Comparison of ENCODE assay signal across 15 cellular contexts in genomic region chr3:45273681-45274515, GRCh38. TPM values are rescaled to one million over a fixed set of nuclear protein-coding genes. Genes with fewer than 3 reads are reported as not detected.
DNase-seq lines count a peak whose midpoint lies in the region; ATAC-seq and TF ChIP-seq lines count a peak whose summit lies in the region.
"Had no signal": no experiment of that assay in that cellular context is flagged by ENCODE, and none has a peak within 500 bp of the region (broad histone marks: within the 10 kb centered on the region; RNA-seq: fewer than 3 reads in every experiment).

No MANE protein-coding gene starts in this region.

- peak overlapping the region; percentile 59; the same call in 1 of the 2 replicates for H3K4ac ChIP-seq in IMR-90 (ENCODE audit: low read depth, low read length)
- H3K4ac ChIP-seq in mesendoderm (ENCODE audit: low read depth, low read length) = no peak overlapping the region

- H3K4me1 ChIP-seq in IMR-90 (ENCODE audit: control insufficient read depth, insufficient read depth, low read length) (peaks cover 7% of the 10 kb centered on the region), mesendoderm (ENCODE audit: control insufficient read depth, low read depth, low read length) (peaks cover 6% of the 10 kb centered on the region)

- POLR2A ChIA-PET in IMR-90 (lab: Charles Lee; ENCODE audit: unreplicated experiment) = no interaction called here

- peak overlapping the region; percentile 26 for H2AFZ ChIP-seq in IMR-90 (replicated peaks; ENCODE audit: low read length, poor library complexity)

- peak overlapping the region; percentile 33; the same call in 1 of the 2 replicates for H3K14ac ChIP-seq in IMR-90 (replicated peaks; ENCODE audit: low read depth, low read length)

- DNase-seq in DMS153 (lab: John Stamatoyannopoulos, UW) (peak; percentile 24), DMS153 treated with DMSO at 0.1 percent for 48 hours (lab: John Stamatoyannopoulos, UW; ENCODE audit: unreplicated experiment) (no peak), IMR-90 (peak; percentile 49), amniotic epithelial cell (ENCODE audit: low read depth) (peak; percentile 11), mesendoderm (peak; percentile 73), NCI-H1092 (lab: John Stamatoyannopoulos, UW) (no peak)
- DNase-seq: activated naive CD4-positive, alpha-beta T cell treated with anti-CD3 and anti-CD28 coated beads for 36 hours; NCI-H446; T1000 had no signal

- H4K8ac ChIP-seq in IMR-90 (ENCODE audit: low read depth in 2 of 2, low read length in 2 of 2) = 0 out of 4 replicates have a peak overlapping the region, but pooled peaks of 1 of the 2 experiments have one; percentile 11
- H4K8ac ChIP-seq in mesendoderm (ENCODE audit: low read depth, low read length) = no peak overlapping the region

- WGBS in IMR-90 (ENCODE audit: extremely low coverage in 2 of 2, insufficient read length in 1 of 2), 2 experiments = no CpG with 5 or more reads among the region's 4 CpGs
- no CpG with 5 or more reads among the region's 4 CpGs for whole genome bisulfite sequencing in mesendoderm (ENCODE audit: extremely low coverage, insufficient coverage, low lambda C conversion rate)

- H3K36me3 ChIP-seq in IMR-90 (ENCODE audit: control insufficient read depth, insufficient read depth, low read length) = no peaks in the 10 kb centered on the region
- H3K36me3 ChIP-seq in mesendoderm (ENCODE audit: control insufficient read depth, insufficient read depth, low read length) = no peaks in the 10 kb centered on the region
- H3K36me3 ChIP-seq: thoracic aorta had no signal

- H4K91ac ChIP-seq in IMR-90 (ENCODE audit: insufficient read depth, low read depth, low read length) = no peak overlapping the region; the same call in 1 of the 2 replicates

- H2BK15ac ChIP-seq in IMR-90 (ENCODE audit: low read depth, low read length) (peak overlapping the region; percentile 7; the same call in 1 of the 3 replicates), mesendoderm (replicated peaks; ENCODE audit: low read depth) (no peak overlapping the region)

- H4K5ac ChIP-seq in IMR-90 (ENCODE audit: low read depth, low read length) (no peak overlapping the region), mesendoderm (ENCODE audit: low read length) (no peak overlapping the region)

- H2BK5ac ChIP-seq in IMR-90 (ENCODE audit: low read depth, low read length, poor library complexity, severe bottlenecking) (peak overlapping the region; percentile 60), mesendoderm (ENCODE audit: low read length) (no peak overlapping the region)

- dilution Hi-C loops in IMR-90 (cut with HindIII; ENCODE audit: low sequenced_read_pairs, unreplicated experiment) = no loop called here

- ATAC-seq in IMR-90 (ENCODE audit: low read depth) (peak; percentile 83), GM18867 (IDR thresholded peaks at IDR 0.05; ENCODE audit: unreplicated experiment) (no peak), HG02588 (IDR thresholded peaks at IDR 0.05; ENCODE audit: unreplicated experiment) (no peak)

- peaks cover 6% of the 10 kb centered on the region for H3K9me3 ChIP-seq in IMR-90 (ENCODE audit: control insufficient read depth, insufficient read depth, low read length)

- H3K18ac ChIP-seq in IMR-90 (ENCODE audit: low read depth, low read length) = peak overlapping the region; percentile 55; the same call in 1 of the 2 replicates
- peak overlapping the region; percentile 43 for H3K18ac ChIP-seq in mesendoderm (ENCODE audit: low read length)

- no peak for TF ChIP-seq POLR2A in IMR-90 (IDR thresholded peaks at IDR 0.05; ENCODE audit: low read depth, low read length)

- no peak for TF ChIP-seq CTCF in IMR-90 (conservative IDR thresholded peaks at IDR 0.05; ENCODE audit: low read depth, low read length)

- peaks cover 4% of the 10 kb centered on the region for H3K9me1 ChIP-seq in IMR-90 (ENCODE audit: insufficient read depth, low read length)

- H3K9ac ChIP-seq in IMR-90 (ENCODE audit: low read depth, low read length) (no peak overlapping the region), mesendoderm (ENCODE audit: low read length) (no peak overlapping the region)

- H2AK5ac ChIP-seq in IMR-90 (ENCODE audit: low read depth, low read length) = peak overlapping the region; percentile 65; the same call in 1 of the 2 replicates
- H2AK5ac ChIP-seq in mesendoderm (ENCODE audit: low read length) = peak overlapping the region; percentile 50

- intact Hi-C loops in IMR-90 (cut with micrococcal nuclease) = no loop called here

- TF ChIP-seq RAD21 in IMR-90 (IDR thresholded peaks at IDR 0.05; ENCODE audit: low read length) = no peak

- H2AK9ac ChIP-seq in IMR-90 (replicated peaks; ENCODE audit: low read depth, low read length, poor library complexity) = peak overlapping the region; percentile 51

- no peak overlapping the region; the same call in 1 of the 2 replicates for H2BK20ac ChIP-seq in IMR-90 (ENCODE audit: low read depth, low read length)

- H3K56ac ChIP-seq in IMR-90 (ENCODE audit: extremely low read depth, insufficient read depth, low read length) (no peak overlapping the region), mesendoderm (ENCODE audit: low read length) (no peak overlapping the region)

- H3K27ac ChIP-seq in IMR-90 (ENCODE audit: insufficient read depth, low read length) (no peak overlapping the region; the same call in 1 of the 2 replicates), mesendoderm (ENCODE audit: low read depth, low read length) (no peak overlapping the region)
- H3K27ac ChIP-seq: 22Rv1, thoracic aorta had no signal

- no peak overlapping the region for H3K23ac ChIP-seq in IMR-90 (ENCODE audit: low read depth, low read length)
- H3K23ac ChIP-seq in mesendoderm (ENCODE audit: low read length) = no peak overlapping the region

- H3K79me1 ChIP-seq in IMR-90 (ENCODE audit: low read depth in 1 of 2, low read length in 2 of 2) (no peaks in the 10 kb centered on the region), mesendoderm (ENCODE audit: low read length) (no peaks in the 10 kb centered on the region)

- H3K27me3 ChIP-seq in IMR-90 (ENCODE audit: control insufficient read depth, insufficient read depth, low read length) (no peaks in the 10 kb centered on the region), mesendoderm (ENCODE audit: insufficient read depth, low read length, poor library complexity) (no peaks in the 10 kb centered on the region)

- no peak overlapping the region for H3K4me2 ChIP-seq in IMR-90 (ENCODE audit: low read depth, low read length)
- no peak overlapping the region for H3K4me2 ChIP-seq in mesendoderm (ENCODE audit: low read length)
- H3K4me2 ChIP-seq: smooth muscle cell had no signal

- H3K4me3 ChIP-seq in IMR-90 (ENCODE audit: insufficient read depth, low read depth, low read length) (no peak overlapping the region), mesendoderm (ENCODE audit: low read length) (no peak overlapping the region)
- H3K4me3 ChIP-seq: smooth muscle cell, thoracic aorta had no signal

- in situ Hi-C loops in IMR-90 (cut with MboI; ENCODE audit: low sequenced_read_pairs) = no loop called here

- BruUV-seq in IMR-90 (replicated peaks; lab: Mats Ljungman, UMichigan) = no TSS peak

- CTCF ChIA-PET in IMR-90 (lab: Yijun Ruan, JAX) = interaction anchor here (0.9 to 1.2 kb wide), 2 partner anchors 10 to 15 kb away, joined by 4 read pairs; no protein-coding TSS in a partner anchor

- no peaks in the 10 kb centered on the region for H4K20me1 ChIP-seq in IMR-90 (ENCODE audit: insufficient read depth, low read length)

- H2BK120ac ChIP-seq in IMR-90 (ENCODE audit: low read depth, low read length) = peak overlapping the region; percentile 13
- no peak overlapping the region for H2BK120ac ChIP-seq in mesendoderm (ENCODE audit: low read depth, low read length)

- H3K79me2 ChIP-seq in mesendoderm (ENCODE audit: control insufficient read depth, insufficient read depth, low read length) = no peaks in the 10 kb centered on the region

TF ChIP-seq in IMR-90, 13 proteins besides CTCF, POLR2A, EP300 and RAD21:
- TF ChIP-seq USF2 (IDR thresholded peaks at IDR 0.05; ENCODE audit: low read depth, low read length) = no peak
- TF ChIP-seq NFE2L2 (IDR thresholded peaks at IDR 0.05; ENCODE audit: low read depth, low read length) = peak; percentile 88
- no peak for TF ChIP-seq SMC3 (IDR thresholded peaks at IDR 0.05; ENCODE audit: low read depth, low read length)
- no peak for TF ChIP-seq MAFK (IDR thresholded peaks at IDR 0.05; ENCODE audit: low read depth, low read length)
- no peak for TF ChIP-seq CEBPB (IDR thresholded peaks at IDR 0.05; ENCODE audit: low read depth, low read length)
- TF ChIP-seq RFX5 (IDR thresholded peaks at IDR 0.05; ENCODE audit: low read depth, low read length) = no peak
- no peak for TF ChIP-seq MAZ (IDR thresholded peaks at IDR 0.05; ENCODE audit: borderline replicate concordance, low read depth, low read length)

RNA-seq across cellular contexts. Expression of gene TMEM158, which starts 47.8 kb away (rescaled TPM):
- total RNA-seq in IMR-90 (2012; rRNA removed) = 1.6 and 3.3 TPM in 2 replicates
- 16.4 and 23.3 TPM in 2 replicates for polyA plus RNA-seq in IMR-90 (2012; rRNA removed)
- polyA plus RNA-seq in IMR-90 (2012; cell fraction: cytosol; rRNA removed) = 45.4 and 87.2 TPM in 2 replicates
- 28.4 and 28.8 TPM in 2 replicates for polyA plus RNA-seq in IMR-90 (2012; cell fraction: nucleus; rRNA removed; ENCODE audit: low replicate concordance)
- polyA plus RNA-seq in mesendoderm (2013, experiment 1 of 2) = 23.6 TPM
- 22.3 TPM for polyA plus RNA-seq in mesendoderm (2013, experiment 2 of 2)
- total RNA-seq: activated CD8-positive, alpha-beta memory T cell treated with anti-CD3 and anti-CD28 coated beads for 36 hours; activated naive CD4-positive, alpha-beta T cell treated with anti-CD3 and anti-CD28 coated beads for 36 hours had no signal

Comparison
In these comparisons a context has a peak if more than half of its experiments do, and no peak if none do; other contexts are left out.
1. DNase-seq: peak in DMS153 (single experiment), IMR-90 (single experiment), amniotic epithelial cell (single experiment) and mesendoderm (single experiment); none in DMS153 treated with DMSO at 0.1 percent for 48 hours (single experiment) and NCI-H1092 (single experiment).